In the genomic region with DNA sequence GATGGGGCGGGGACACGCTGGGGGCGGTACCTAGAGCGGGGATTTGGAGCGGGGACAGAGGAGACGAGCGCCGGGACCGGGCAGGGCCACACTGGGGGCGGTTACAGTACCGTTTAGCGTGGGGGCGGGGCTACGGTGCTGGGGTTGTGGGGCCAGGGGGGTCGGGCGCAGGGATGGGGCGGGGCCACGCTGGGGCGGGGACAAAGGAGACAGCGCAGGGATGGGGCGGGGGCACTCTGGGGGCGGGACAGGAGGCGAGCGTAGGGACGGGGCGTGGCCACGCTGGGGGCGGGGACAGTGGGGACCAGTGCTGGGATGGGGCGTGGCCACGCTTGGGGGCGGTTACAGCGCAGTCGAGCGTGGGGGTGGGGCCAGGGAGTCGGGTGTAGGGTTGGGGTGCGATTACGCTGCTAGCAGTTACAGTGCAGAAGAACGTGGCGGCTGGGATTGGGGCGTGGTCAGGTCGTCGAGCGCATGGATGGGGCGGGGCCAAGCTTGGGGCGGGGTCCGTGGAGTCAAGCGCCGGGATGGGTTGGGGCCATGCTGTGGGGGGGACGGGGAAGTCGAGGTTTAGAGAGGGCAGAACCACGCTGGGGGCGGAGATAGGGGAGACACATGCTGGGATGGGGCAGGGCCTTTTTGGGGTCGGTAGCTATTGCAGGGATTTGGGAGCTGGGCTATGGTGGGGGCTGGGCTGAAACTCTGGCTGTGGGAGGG, we compare ENCODE assay signal across 8 cellular contexts. TPM values are rescaled to one million over a fixed set of nuclear protein-coding genes. Genes with fewer than 3 reads are reported as not detected.
A peak's percentile ranks its signal among the peaks of the same experiment; 100 is the strongest.
DNase-seq lines count a peak whose midpoint lies in the region; ATAC-seq and TF ChIP-seq lines count a peak whose summit lies in the region.

No MANE protein-coding gene starts in this region.

- H3K4me3 ChIP-seq in BJ (ENCODE audit: low read depth, low read length) (peak overlapping the region; percentile 97), HL-60 (replicated peaks; ENCODE audit: insufficient read depth, low read length) (peak overlapping the region; percentile 95), lower leg skin (ENCODE audit: low read depth, poor library complexity, severe bottlenecking) (peak overlapping the region; percentile 80)

- intact Hi-C loops in lower leg skin (cut with DNase I; ENCODE audit: low total_unique reads) = no loop called here

- no peak for TF ChIP-seq CTCF in BJ (IDR thresholded peaks at IDR 0.05; ENCODE audit: insufficient read depth, low read depth, low read length)
- no peak for TF ChIP-seq CTCF in HL-60 (IDR thresholded peaks at IDR 0.05; ENCODE audit: insufficient read depth, low read length)
- no peak for TF ChIP-seq CTCF in lower leg skin (IDR thresholded peaks at IDR 0.05)

- POLR2A ChIA-PET in BJ (lab: Charles Lee) = interaction anchor here (0.7 to 0.8 kb wide), 2 partner anchors 12 to 52 kb away, joined by 3 to 6 read pairs; a partner anchor contains a TSS

- TF ChIP-seq POLR2A in lower leg skin (IDR thresholded peaks at IDR 0.05) = no peak

- peak; percentile 43 for ATAC-seq in GM19455 (IDR thresholded peaks at IDR 0.05; ENCODE audit: unreplicated experiment)

- WGBS in lower leg skin, 2 donors = 1 to 2% methylated on average over 49 to 53 of the region's 53 CpGs

- CTCF ChIA-PET in BJ (lab: Yijun Ruan, JAX) = no interaction called here

- peaks cover 3% of the 10 kb centered on the region for H3K36me3 ChIP-seq in BJ (ENCODE audit: control insufficient read depth, insufficient read depth, low read length)

- DNase-seq in BJ (ENCODE audit: low read depth) = peak; percentile 82
- peak; percentile 98 to 99 for DNase-seq in HL-60 (ENCODE audit: low read depth in 1 of 2, low spot score in 1 of 2)
- peak; percentile 98 for DNase-seq in NCI-H82 (lab: John Stamatoyannopoulos, UW)
- peak; percentile 100 for DNase-seq in activated CD4-positive, alpha-beta T cell treated with anti-CD3 and anti-CD28 coated beads, Interleukin-2, amount 50 U/mL, for 48 hours
- DNase-seq in dermis microvascular lymphatic vessel endothelial cell (ENCODE audit: low read depth in 2 of 2) = peak; percentile 94 to 99
- DNase-seq in lower leg skin (ENCODE audit: low spot score in 2 of 2) = peak; percentile 98 to 100
- DNase-seq in stimulated activated CD4-positive, alpha-beta T cell treated with anti-CD3 and anti-CD28 coated beads, Interleukin-4, amount 100 ng/mL, for 1 hour = peak; percentile 100

- H3K27me3 ChIP-seq in BJ (ENCODE audit: control insufficient read depth, insufficient read depth, low read length) (no peaks in the 10 kb centered on the region), HL-60 (ENCODE audit: insufficient read depth, poor library complexity, severe bottlenecking) (no peaks in the 10 kb centered on the region)

- H3K27ac ChIP-seq in HL-60 (replicated peaks) = peak overlapping the region; percentile 77

RNA-seq across cellular contexts. Expression of a gene that starts 0.7 kb away (rescaled TPM):
- 29.2 and 40.9 TPM in 2 replicates for polyA plus RNA-seq in BJ (2011; rRNA removed)
- 8.6 and 10.9 TPM in 2 replicates for polyA minus RNA-seq in BJ (2011; rRNA and poly(A)+ RNA removed)
- 20.5 and 30.5 TPM in 2 replicates for total RNA-seq in dermis microvascular lymphatic vessel endothelial cell
- total RNA-seq in lower leg skin = 10 to 100 TPM; 54.5 to 91.1 (median 77.4) TPM

RNA-seq across cellular contexts. Expression of a gene that starts 2.5 kb away (rescaled TPM):
- polyA plus RNA-seq in BJ (2011; rRNA removed) = 0.32 and 0.48 TPM in 2 replicates
- 0.95 and 1.2 TPM in 2 replicates for polyA minus RNA-seq in BJ (2011; rRNA and poly(A)+ RNA removed)
- total RNA-seq in dermis microvascular lymphatic vessel endothelial cell (0.64 and 1.0 TPM in 2 replicates), lower leg skin (under 1 TPM; 0.47 to 0.68 (median 0.62) TPM)

RNA-seq across cellular contexts. Expression of a gene that starts 11.9 kb away (rescaled TPM):
- polyA plus RNA-seq in BJ (2011; rRNA removed) = 45.9 and 69.9 TPM in 2 replicates
- polyA minus RNA-seq in BJ (2011; rRNA and poly(A)+ RNA removed) = 33.2 and 41.0 TPM in 2 replicates
- total RNA-seq in dermis microvascular lymphatic vessel endothelial cell (37.6 and 56.3 TPM in 2 replicates), lower leg skin (10 to 100 TPM; 55.1 to 84.8 (median 74.1) TPM)

RNA-seq across cellular contexts. Expression of a gene that starts 19.7 kb away (rescaled TPM):
- polyA plus RNA-seq in BJ (2011; rRNA removed) = 45.3 and 49.4 TPM in 2 replicates
- polyA minus RNA-seq in BJ (2011; rRNA and poly(A)+ RNA removed) = 31.1 and 33.4 TPM in 2 replicates
- 35.7 and 43.4 TPM in 2 replicates for total RNA-seq in dermis microvascular lymphatic vessel endothelial cell
- total RNA-seq in lower leg skin = 10 to 100 TPM; 33.2 to 59.5 (median 43.1) TPM

RNA-seq across cellular contexts. Expression of a gene that starts 39.8 kb away (rescaled TPM):
- polyA plus RNA-seq in BJ (2011; rRNA removed) = 0.05 and 0.10 TPM in 2 replicates
- polyA minus RNA-seq in BJ (2011; rRNA and poly(A)+ RNA removed) = not detected in 2 replicates
- total RNA-seq in dermis microvascular lymphatic vessel endothelial cell (not detected in 2 replicates), lower leg skin (100 to 1,000 TPM in 1 of 4 donors, 10 to 100 TPM in 3; 56.9 to 135 (median 86.2) TPM)

Comparison
In these comparisons a context has a peak if more than half of its experiments do, and no peak if none do; other contexts are left out.
1. Peak in every context shown above with its lines: DNase-seq, ATAC-seq, H3K4me3 ChIP-seq and H3K27ac ChIP-seq.